Comparison of ENCODE assay signal across 26 cellular contexts in genomic region chr17:80479246-80479566, GRCh38. TPM values are rescaled to one million over a fixed set of nuclear protein-coding genes. Genes with fewer than 3 reads are reported as not detected.
DNase-seq lines count a peak whose midpoint lies in the region; ATAC-seq and TF ChIP-seq lines count a peak whose summit lies in the region.
"Had no signal": no experiment of that assay in that cellular context is flagged by ENCODE, and none has a peak within 500 bp of the region (broad histone marks: within the 10 kb centered on the region; RNA-seq: fewer than 3 reads in every experiment).

No MANE protein-coding gene starts in this region.

- peaks cover 20% of the 10 kb centered on the region for H3K4me1 Mint-ChIP-seq in activated naive CD4-positive, alpha-beta T cell treated with anti-CD3 and anti-CD28 coated beads, Interleukin-2, amount 10 ng/mL, durations not matched to agents 7 days and 5 days
- peaks cover 26 to 53% of the 10 kb centered on the region in 2 experiments for H3K4me1 Mint-ChIP-seq in H9
- peaks cover 8% of the 10 kb centered on the region for H3K4me1 Mint-ChIP-seq in brain
- peaks cover 9% of the 10 kb centered on the region for H3K4me1 Mint-ChIP-seq in neural crest cell

- no peak overlapping the region for H4K8ac ChIP-seq in H9 (replicated peaks; ENCODE audit: insufficient read length, low read depth, low read length)

- no peak overlapping the region for H3K27ac Mint-ChIP-seq in activated naive CD4-positive, alpha-beta T cell treated with anti-CD3 and anti-CD28 coated beads, Interleukin-2, amount 10 ng/mL, durations not matched to agents 7 days and 5 days
- H3K27ac Mint-ChIP-seq in H9, result no peak overlapping the region
- peak overlapping the region in 1 of 5 experiments; percentile 75 for H3K27ac Mint-ChIP-seq in brain
- no peak overlapping the region for H3K27ac Mint-ChIP-seq in neural crest cell (ENCODE audit: unreplicated experiment)
- H3K27ac Mint-ChIP-seq: activated CD4-positive, alpha-beta memory T cell treated with anti-CD3 and anti-CD28 coated beads for 36 hours had no signal

- peaks cover 5% of the 10 kb centered on the region for H3K36me3 Mint-ChIP-seq in activated naive CD4-positive, alpha-beta T cell treated with anti-CD3 and anti-CD28 coated beads, Interleukin-2, amount 10 ng/mL, durations not matched to agents 7 days and 5 days
- H3K36me3 Mint-ChIP-seq in H9 (ENCODE audit: insufficient read depth in 1 of 3, low read depth in 3 of 3) (no peaks in the 10 kb centered on the region; a peak in 1 of 7 replicates), brain (no peaks in the 10 kb centered on the region), neural crest cell (ENCODE audit: low read depth) (no peaks in the 10 kb centered on the region)
- H3K36me3 Mint-ChIP-seq: activated CD4-positive, alpha-beta memory T cell treated with anti-CD3 and anti-CD28 coated beads for 36 hours had no signal

- CTCF ChIA-PET in activated naive CD4-positive, alpha-beta T cell treated with anti-CD3 and anti-CD28 coated beads, Interleukin-2, amount 10 ng/mL, durations not matched to agents 7 days and 5 days (lab: Charles Lee), result interaction anchor here (0.9 to 1.4 kb wide), 2 partner anchors 95 to 500 kb away, joined by 3 read pairs; no protein-coding TSS in a partner anchor

- no peak overlapping the region for H3T11ph ChIP-seq in H9 (ENCODE audit: low read length)

- intact Hi-C loops in upper lobe of right lung (cut with DNase I), result no loop called here

- H3K36me3 ChIP-seq in upper lobe of right lung, result no peaks in the 10 kb centered on the region
- H3K36me3 ChIP-seq: BLaER1, Peyer's patch, thyroid gland had no signal

- no peaks in the 10 kb centered on the region for H3K79me2 ChIP-seq in H9 (ENCODE audit: insufficient read depth, low read length)

- H3K14ac ChIP-seq in H9 (ENCODE audit: insufficient read depth, low read length), result no peak overlapping the region

- no peak for ATAC-seq in upper lobe of right lung
- ATAC-seq: left lobe of liver had no signal

- no peak overlapping the region for H3K4ac ChIP-seq in H9 (ENCODE audit: low read depth, low read length)

- H3K4me3 Mint-ChIP-seq in activated naive CD4-positive, alpha-beta T cell treated with anti-CD3 and anti-CD28 coated beads, Interleukin-2, amount 10 ng/mL, durations not matched to agents 7 days and 5 days, result peak overlapping the region; percentile 13
- peak overlapping the region in 1 of 2 experiments; percentile 70; a peak in 3 of 5 replicates for H3K4me3 Mint-ChIP-seq in H9
- H3K4me3 Mint-ChIP-seq in brain, result peak overlapping the region; percentile 65 to 79 (median 72)
- H3K4me3 Mint-ChIP-seq in neural crest cell, result peak overlapping the region; percentile 76
- H3K4me3 Mint-ChIP-seq: activated CD4-positive, alpha-beta memory T cell treated with anti-CD3 and anti-CD28 coated beads for 36 hours had no signal

- no peak overlapping the region for H2BK20ac ChIP-seq in H9 (ENCODE audit: low read depth, low read length, poor library complexity, severe bottlenecking)

- no peak overlapping the region for H2BK120ac ChIP-seq in H9 (ENCODE audit: low read depth, low read length, poor library complexity, severe bottlenecking)

- H3K27me3 ChIP-seq in H9 (ENCODE audit: insufficient read depth, low read length), result peaks cover 62% of the 10 kb centered on the region
- H3K27me3 ChIP-seq in upper lobe of right lung, result peaks cover 91% of the 10 kb centered on the region

- H3K9me3 ChIP-seq in H9 (ENCODE audit: control insufficient read depth, low read depth, low read length), result no peaks in the 10 kb centered on the region
- no peaks in the 10 kb centered on the region for H3K9me3 ChIP-seq in upper lobe of right lung
- H3K9me3 ChIP-seq: BLaER1, Peyer's patch, thyroid gland had no signal

- peaks cover 5% of the 10 kb centered on the region for H3K23me2 ChIP-seq in H9 (ENCODE audit: insufficient read length, low read depth, low read length, poor library complexity, severe bottlenecking)

- no CpG with 5 or more reads among the region's 9 CpGs for WGBS in H9 (ENCODE audit: extremely low coverage, insufficient read length, low lambda C conversion rate)

- no peaks in the 10 kb centered on the region for H3K79me1 ChIP-seq in H9 (ENCODE audit: insufficient read depth, low read depth, low read length, poor library complexity, severe bottlenecking)

- H2BK12ac ChIP-seq in H9 (ENCODE audit: insufficient read length, low read depth, low read length), result no peak overlapping the region

- H4K91ac ChIP-seq in H9 (ENCODE audit: insufficient read length, low read depth, low read length), result no peak overlapping the region

- no peak overlapping the region for H3K18ac ChIP-seq in H9 (ENCODE audit: insufficient read length, low read depth, low read length)

- no peak for DNase-seq in activated naive CD4-positive, alpha-beta T cell treated with anti-CD3 and anti-CD28 coated beads, Interleukin-2, amount 10 ng/mL, durations not matched to agents 7 days and 5 days
- DNase-seq in activated naive CD4-positive, alpha-beta T cell (lab: John Stamatoyannopoulos, UW), result no peak
- DNase-seq in H9, result no peak
- DNase-seq in neural crest cell (ENCODE audit: low read depth, low spot score), result no peak
- no peak for DNase-seq in NCI-H2107 treated with DMSO at 0.1 percent for 48 hours (lab: John Stamatoyannopoulos, UW; ENCODE audit: unreplicated experiment)
- DNase-seq in HT-29 (ENCODE audit: low spot score), result no peak
- DNase-seq in upper lobe of right lung, result no peak
- DNase-seq: activated CD4-positive, alpha-beta memory T cell treated with anti-CD3 and anti-CD28 coated beads for 36 hours; activated naive CD4-positive, alpha-beta T cell treated with anti-CD3 and anti-CD28 coated beads, Interleukin-2, amount 50 U/mL, for 16 hours; activated T-cell treated with anti-CD3 and anti-CD28 coated beads for 4 hours; HCEC 1CT; head of caudate nucleus; KBM-7; midbrain; MM.1S; NCI-H1436 treated with DMSO at 0.1 percent for 48 hours; NCI-H2171; nucleus accumbens; Peyer's patch; stimulated activated naive CD4-positive, alpha-beta T cell; thyroid gland had no signal

- H2BK15ac ChIP-seq in H9 (ENCODE audit: low read depth, low read length), result no peak overlapping the region

- H3K9me3 Mint-ChIP-seq in activated naive CD4-positive, alpha-beta T cell treated with anti-CD3 and anti-CD28 coated beads, Interleukin-2, amount 10 ng/mL, durations not matched to agents 7 days and 5 days, result no peaks in the 10 kb centered on the region
- H3K9me3 Mint-ChIP-seq in H9 (no peaks in the 10 kb centered on the region; a peak in 1 of 5 replicates), brain (peaks cover 0 to 3% (median 0%) of the 10 kb centered on the region in 5 experiments), neural crest cell (no peaks in the 10 kb centered on the region)
- H3K9me3 Mint-ChIP-seq: activated CD4-positive, alpha-beta memory T cell treated with anti-CD3 and anti-CD28 coated beads for 36 hours had no signal

- no peak overlapping the region for H3K23ac ChIP-seq in H9 (ENCODE audit: insufficient read length, low read depth, low read length)

- peak overlapping the region; percentile 34 for H3K4me2 ChIP-seq in H9 (ENCODE audit: insufficient read depth, insufficient read length, low read length)
- H3K4me2 ChIP-seq: BLaER1 had no signal

- H2AK5ac ChIP-seq in H9 (ENCODE audit: insufficient read length, low read length), result no peak overlapping the region

- no peaks in the 10 kb centered on the region; the same call in 1 of the 2 replicates for H3K4me1 ChIP-seq in H9 (ENCODE audit: insufficient read depth, low read length)
- peaks cover 33% of the 10 kb centered on the region for H3K4me1 ChIP-seq in upper lobe of right lung

- H4K5ac ChIP-seq in H9 (ENCODE audit: insufficient read length, low read depth, low read length), result no peak overlapping the region

- TF ChIP-seq CTCF in H9 (conservative IDR thresholded peaks at IDR 0.05), result no peak
- no peak for TF ChIP-seq CTCF in brain (conservative IDR thresholded peaks at IDR 0.05)
- TF ChIP-seq CTCF in neural crest cell (conservative IDR thresholded peaks at IDR 0.05), result no peak
- no peak for TF ChIP-seq CTCF in upper lobe of right lung (IDR thresholded peaks at IDR 0.05)

- no peak overlapping the region for H3K9ac ChIP-seq in H9 (ENCODE audit: extremely low read depth, insufficient read length, low read length)
- H3K9ac ChIP-seq: BLaER1 had no signal

- no peak overlapping the region for H3K4me3 ChIP-seq in upper lobe of right lung
- H3K4me3 ChIP-seq: BLaER1, smooth muscle cell, thyroid gland had no signal

- no peak overlapping the region for H2BK5ac ChIP-seq in H9 (ENCODE audit: insufficient read length, low read length)

- no peak overlapping the region for H3K27ac ChIP-seq in H9 (ENCODE audit: insufficient read length, low read depth, low read length)
- H3K27ac ChIP-seq in upper lobe of right lung, result no peak overlapping the region
- H3K27ac ChIP-seq: BLaER1, epithelial cell of prostate, Peyer's patch, thyroid gland had no signal

- no peak overlapping the region for H3K56ac ChIP-seq in H9 (ENCODE audit: insufficient read length, low read depth, low read length)

- no peak overlapping the region for H2AFZ ChIP-seq in H9 (ENCODE audit: low read length)

- H3K27me3 Mint-ChIP-seq in activated naive CD4-positive, alpha-beta T cell treated with anti-CD3 and anti-CD28 coated beads, Interleukin-2, amount 10 ng/mL, durations not matched to agents 7 days and 5 days, result peaks cover 96% of the 10 kb centered on the region
- H3K27me3 Mint-ChIP-seq in H9 (ENCODE audit: low read depth) (peaks cover 83% of the 10 kb centered on the region), brain (peaks cover 73% of the 10 kb centered on the region), neural crest cell (ENCODE audit: low read depth) (peaks cover 76% of the 10 kb centered on the region)

- H4K20me1 ChIP-seq in H9 (ENCODE audit: control insufficient read depth, insufficient read depth, insufficient read length), result no peaks in the 10 kb centered on the region

RNA-seq across cellular contexts. Expression of gene NPTX1, which starts 2.8 kb away (rescaled TPM):
- 20.5 and 20.8 TPM in 2 replicates for total RNA-seq in H9 (2021)
- polyA plus RNA-seq in brain (ENCODE audit: insufficient read depth, low read depth, low replicate concordance), result 22.4 TPM
- 1.6 and 1.9 TPM in 2 replicates for total RNA-seq in neural crest cell
- total RNA-seq in HT-29 (2014; rRNA removed; shearing (Covaris generic)), result not detected in 2 replicates
- total RNA-seq in upper lobe of right lung, result 1.3 TPM
